ENCODE assay signal across 23 cellular contexts in genomic region chr13:76027131-76027530, GRCh38.
A peak's percentile ranks its signal among the peaks of the same experiment; 100 is the strongest.
DNase-seq lines count a peak whose midpoint lies in the region; ATAC-seq, FAIRE-seq and TF ChIP-seq lines count a peak whose summit lies in the region.
"Had no signal": no experiment of that assay in that cellular context is flagged by ENCODE, and none has a peak within 500 bp of the region (broad histone marks: within the 10 kb centered on the region; RNA-seq: fewer than 3 reads in every experiment).

No MANE protein-coding gene starts in this region.

- H3K18ac ChIP-seq in H1 (ENCODE audit: extremely low read depth, low read length) (no peak overlapping the region), mesendoderm (ENCODE audit: low read length) (no peak overlapping the region)

- H2BK120ac ChIP-seq in H1 (replicated peaks; ENCODE audit: low read depth, low read length) (no peak overlapping the region), mesendoderm (ENCODE audit: low read depth, low read length) (no peak overlapping the region)

- no peak for TF ChIP-seq EP300 in H1 (IDR thresholded peaks at IDR 0.05; ENCODE audit: borderline replicate concordance in 1 of 2, low read depth in 2 of 2, low read length in 2 of 2)

- H3K56ac ChIP-seq in H1 (replicated peaks; ENCODE audit: insufficient read length, low read depth, low read length), result no peak overlapping the region
- no peak overlapping the region for H3K56ac ChIP-seq in mesendoderm (ENCODE audit: low read length)

- no peak overlapping the region for H2AFZ ChIP-seq in GM23338
- H2AFZ ChIP-seq in H1 (ENCODE audit: low read length), result 0 out of 2 replicates have a peak overlapping the region, but pooled peaks have one; percentile 6

- no peaks in the 10 kb centered on the region for H3K27me3 Mint-ChIP-seq in GM23338 (ENCODE audit: insufficient read depth, low read depth, poor library complexity)
- H3K27me3 Mint-ChIP-seq: CD4-positive, CD25-positive, alpha-beta regulatory T cell had no signal

- H3K4me3 Mint-ChIP-seq in GM23338, result no peak overlapping the region
- H3K4me3 Mint-ChIP-seq: CD4-positive, CD25-positive, alpha-beta regulatory T cell had no signal

- no peak overlapping the region for H2BK20ac ChIP-seq in H1 (ENCODE audit: low read length)

- FAIRE-seq in H1 (lab: Jason Lieb, UNC), result no peak
- FAIRE-seq: D721Med, G401.6, HepG2 had no signal

- TF ChIP-seq CTCF in GM23338 (conservative IDR thresholded peaks at IDR 0.05; ENCODE audit: low read depth in 2 of 2) (no peak), H1 (IDR thresholded peaks at IDR 0.05; ENCODE audit: control extremely low read depth in 1 of 3, insufficient read depth in 1 of 3, low read depth in 1 of 3, low read length in 3 of 3) (no peak)

- no peaks in the 10 kb centered on the region for H4K20me1 ChIP-seq in GM23338 (replicated peaks; ENCODE audit: insufficient read depth)
- H4K20me1 ChIP-seq in H1 (replicated peaks in 1 of 2; ENCODE audit: control insufficient read depth in 1 of 2, insufficient read depth in 2 of 2, low read length in 2 of 2), result no peaks in the 10 kb centered on the region
- H4K20me1 ChIP-seq: BLaER1 had no signal

- H2BK15ac ChIP-seq in H1 (ENCODE audit: low read length), result no peak overlapping the region
- H2BK15ac ChIP-seq in mesendoderm (replicated peaks; ENCODE audit: low read depth), result no peak overlapping the region

- H3K23me2 ChIP-seq in H1 (ENCODE audit: low read depth, low read length), result no peaks in the 10 kb centered on the region

- H2BK5ac ChIP-seq in H1 (ENCODE audit: low read depth, low read length), result no peak overlapping the region
- no peak overlapping the region for H2BK5ac ChIP-seq in mesendoderm (ENCODE audit: low read length)

- H3K27ac ChIP-seq in GM23338 (ENCODE audit: low read depth) (no peak overlapping the region), H1 (ENCODE audit: low read depth, low read length) (no peak overlapping the region), mesendoderm (ENCODE audit: low read depth, low read length) (no peak overlapping the region)
- H3K27ac ChIP-seq: BLaER1, SK-N-MC had no signal

- TF ChIP-seq POLR2A in H1 (IDR thresholded peaks at IDR 0.05; ENCODE audit: control extremely low read depth in 1 of 2, low read depth in 2 of 2, low read length in 2 of 2), result no peak

- H3K9me3 Mint-ChIP-seq in GM23338, result no peaks in the 10 kb centered on the region

- H3K79me1 ChIP-seq in H1 (ENCODE audit: low read depth, low read length), result no peaks in the 10 kb centered on the region
- no peaks in the 10 kb centered on the region for H3K79me1 ChIP-seq in mesendoderm (ENCODE audit: low read length)

- H3K79me2 ChIP-seq in GM23338 (replicated peaks; ENCODE audit: insufficient read depth) (no peaks in the 10 kb centered on the region), H1 (ENCODE audit: control insufficient read depth in 1 of 2, insufficient read depth in 2 of 2, low read length in 2 of 2) (no peaks in the 10 kb centered on the region), mesendoderm (ENCODE audit: control insufficient read depth, insufficient read depth, low read length) (no peaks in the 10 kb centered on the region)

- H3F3A ChIP-seq in GM23338 (replicated peaks; ENCODE audit: low read depth), result no peaks in the 10 kb centered on the region

- WGBS in H1 (ENCODE audit: extremely low coverage in 1 of 2, insufficient coverage in 1 of 2, insufficient read length in 1 of 2, insufficient replicate concordance in 2 of 2, low coverage in 1 of 2, low lambda C conversion rate in 2 of 2, missing lambda C conversion rate in 1 of 2), 2 experiments, result 76% methylated on average over 2 of the region's 2 CpGs; no CpG with 5 or more reads in 1 of the 2 experiments
- WGBS in mesendoderm (ENCODE audit: extremely low coverage, insufficient coverage, low lambda C conversion rate), result no CpG with 5 or more reads among the region's 2 CpGs

- no peaks in the 10 kb centered on the region for H3K9me3 ChIP-seq in H1 (ENCODE audit: insufficient read depth in 2 of 2, low read depth in 1 of 2, low read length in 1 of 2)
- H3K9me3 ChIP-seq: BLaER1 had no signal

- H4K91ac ChIP-seq in H1 (replicated peaks; ENCODE audit: insufficient read length, low read length), result no peak overlapping the region

- no peak overlapping the region for H3K27ac Mint-ChIP-seq in GM23338
- H3K27ac Mint-ChIP-seq: CD4-positive, CD25-positive, alpha-beta regulatory T cell had no signal

- no peaks in the 10 kb centered on the region for H3K9me2 ChIP-seq in GM23338 (ENCODE audit: insufficient read depth)

- H4K5ac ChIP-seq in H1 (ENCODE audit: insufficient read length, low read depth, low read length) (no peak overlapping the region), mesendoderm (ENCODE audit: low read length) (no peak overlapping the region)

- H3K36me3 Mint-ChIP-seq in GM23338 (ENCODE audit: low read depth), result no peaks in the 10 kb centered on the region
- H3K36me3 Mint-ChIP-seq: CD4-positive, CD25-positive, alpha-beta regulatory T cell had no signal

- H3K4me2 ChIP-seq in GM23338, result no peak overlapping the region
- no peak overlapping the region for H3K4me2 ChIP-seq in H1 (ENCODE audit: insufficient read depth in 1 of 2, low read depth in 2 of 2, low read length in 2 of 2)
- no peak overlapping the region for H3K4me2 ChIP-seq in mesendoderm (ENCODE audit: low read length)
- H3K4me2 ChIP-seq: BLaER1 had no signal

- H3K4me3 ChIP-seq in GM23338 (no peak overlapping the region), H1 (ENCODE audit: extremely low read depth in 1 of 4, insufficient read depth in 2 of 4, low read depth in 3 of 4, low read length in 4 of 4) (no peak overlapping the region), mesendoderm (ENCODE audit: low read length) (no peak overlapping the region)
- H3K4me3 ChIP-seq: BLaER1, SK-N-MC had no signal

- no peak overlapping the region for H4K8ac ChIP-seq in H1 (ENCODE audit: extremely low read depth, insufficient read depth, low read length)
- no peak overlapping the region for H4K8ac ChIP-seq in mesendoderm (ENCODE audit: low read depth, low read length)

- H3K4ac ChIP-seq in H1 (replicated peaks; ENCODE audit: insufficient read length, low read depth, low read length) (no peak overlapping the region), mesendoderm (ENCODE audit: low read depth, low read length) (no peak overlapping the region)

- no peak overlapping the region for H3K14ac ChIP-seq in H1 (ENCODE audit: insufficient read length)

- H3K9ac ChIP-seq in H1 (replicated peaks in 1 of 4; ENCODE audit: extremely low read depth in 1 of 4, low read depth in 3 of 4, low read length in 3 of 4) (no peak overlapping the region), mesendoderm (ENCODE audit: low read length) (no peak overlapping the region)
- H3K9ac ChIP-seq: BLaER1 had no signal

- ATAC-seq in GM23338 (peak; percentile 45; the same call in 2 of the 3 replicates), GM19324 (IDR thresholded peaks at IDR 0.05; ENCODE audit: low FRiP score, unreplicated experiment) (no peak), HG03521 (IDR thresholded peaks at IDR 0.05; ENCODE audit: unreplicated experiment) (no peak)
- ATAC-seq: HCT116, HepG2, Panc1 had no signal

- no peak for TF ChIP-seq RAD21 in H1 (IDR thresholded peaks at IDR 0.05 in 1 of 2, conservative IDR thresholded peaks at IDR 0.05 in 1 of 2; ENCODE audit: low read depth in 2 of 2, low read length in 2 of 2)

- peak; percentile 5 for DNase-seq in Ammon's horn (ENCODE audit: low spot score)
- peak; percentile 18 for DNase-seq in GM23338 (ENCODE audit: low spot score)
- no peak for DNase-seq in H1 (ENCODE audit: low read depth in 1 of 2, low spot score in 2 of 2)
- DNase-seq in mesendoderm, result peak; percentile 46
- DNase-seq in stimulated activated CD4-positive, alpha-beta T cell treated with anti-CD3 and anti-CD28 coated beads, Interleukin-12 subunit alpha, Interleukin-12 subunit beta, amount 100 ng/mL, for 4 hours, result no peak
- DNase-seq: CD4-positive, CD25-positive, alpha-beta regulatory T cell; DMS53; MV-4-11; NCI-H1105 treated with DMSO at 0.1 percent for 48 hours; NCI-H2029; NCI-H2227 treated with DMSO at 0.1 percent for 48 hours; NCI-H510A; NCI-H69; SIG-M5 had no signal

- POLR2A ChIA-PET in H1 (lab: Charles Lee; ENCODE audit: partially characterized antibody), result no interaction called here

- H3K4me1 ChIP-seq in GM23338 (ENCODE audit: insufficient read depth) (peaks cover 4% of the 10 kb centered on the region; the same call in 1 of the 2 replicates), H1 (replicated peaks in 1 of 4; ENCODE audit: control insufficient read depth in 3 of 4, insufficient read depth in 4 of 4, low read length in 3 of 4) (no peaks in the 10 kb centered on the region), mesendoderm (ENCODE audit: control insufficient read depth, low read depth, low read length) (no peaks in the 10 kb centered on the region)
- H3K4me1 ChIP-seq: BLaER1 had no signal

- H2BK12ac ChIP-seq in H1 (ENCODE audit: low read depth, low read length), result no peak overlapping the region

- H3K27me3 ChIP-seq in GM23338 (ENCODE audit: insufficient read depth) (no peaks in the 10 kb centered on the region), H1 (replicated peaks in 1 of 4; ENCODE audit: control insufficient read depth in 3 of 4, extremely low read depth in 1 of 4, insufficient read depth in 3 of 4, low read length in 3 of 4) (no peaks in the 10 kb centered on the region), mesendoderm (ENCODE audit: insufficient read depth, low read length, poor library complexity) (no peaks in the 10 kb centered on the region)
- H3K27me3 ChIP-seq: BLaER1 had no signal

- H3K36me3 ChIP-seq in GM23338 (ENCODE audit: insufficient read depth), result no peaks in the 10 kb centered on the region
- H3K36me3 ChIP-seq in H1 (ENCODE audit: control insufficient read depth in 2 of 4, insufficient read depth in 4 of 4, low read length in 3 of 4), result no peaks in the 10 kb centered on the region
- no peaks in the 10 kb centered on the region for H3K36me3 ChIP-seq in mesendoderm (ENCODE audit: control insufficient read depth, insufficient read depth, low read length)
- H3K36me3 ChIP-seq: BLaER1 had no signal

- no peak overlapping the region for H2AK5ac ChIP-seq in H1 (ENCODE audit: low read depth, low read length)
- H2AK5ac ChIP-seq in mesendoderm (ENCODE audit: low read length), result no peak overlapping the region

- peaks cover 16% of the 10 kb centered on the region for H3K4me1 Mint-ChIP-seq in GM23338
- H3K4me1 Mint-ChIP-seq: CD4-positive, CD25-positive, alpha-beta regulatory T cell had no signal

- H3K23ac ChIP-seq in H1 (ENCODE audit: insufficient read length) (no peak overlapping the region), mesendoderm (ENCODE audit: low read length) (no peak overlapping the region)

- CTCF ChIA-PET in H1 (lab: Charles Lee; ENCODE audit: partially characterized antibody), result interaction anchor here (0.6 to 1.7 kb wide), 4 partner anchors 10 to 1358 kb away, joined by 3 to 9 read pairs (median 4); no protein-coding TSS in a partner anchor

TF ChIP-seq in H1, 55 proteins besides CTCF, POLR2A, EP300 and RAD21:
- TF ChIP-seq TEAD4 (IDR thresholded peaks at IDR 0.05; ENCODE audit: low read depth, low read length) (0 out of 2 replicates have a peak, but pooled peaks have one; percentile 21), SP2 (IDR thresholded peaks at IDR 0.05; ENCODE audit: low read length) (no peak)

Comparison
In these comparisons a context has a peak if more than half of its experiments do, and no peak if none do; other contexts are left out.
1. DNase-seq: peak in Ammon's horn (single experiment), GM23338 (single experiment) and mesendoderm (single experiment); none in H1 (0 of 2) and stimulated activated CD4-positive, alpha-beta T cell treated with anti-CD3 and anti-CD28 coated beads, Interleukin-12 subunit alpha, Interleukin-12 subunit beta, amount 100 ng/mL, for 4 hours (single experiment).